ENCODE assay signal across 2 cellular contexts in genomic region chr20:62985089-62985778, GRCh38.
A peak's percentile ranks its signal among the peaks of the same experiment; 100 is the strongest.
TF ChIP-seq lines count a peak whose summit lies in the region.

No MANE protein-coding gene starts in this region.

TF ChIP-seq in A549, 52 proteins besides CTCF, POLR2A, EP300 and RAD21:
- peak; percentile 79 for TF ChIP-seq MAFK (IDR thresholded peaks at IDR 0.05; ENCODE audit: partially characterized antibody)
- TF ChIP-seq, protein P1, sequence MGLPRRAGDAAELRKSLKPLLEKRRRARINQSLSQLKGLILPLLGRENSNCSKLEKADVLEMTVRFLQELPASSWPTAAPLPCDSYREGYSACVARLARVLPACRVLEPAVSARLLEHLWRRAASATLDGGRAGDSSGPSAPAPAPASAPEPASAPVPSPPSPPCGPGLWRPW (IDR thresholded peaks at IDR 0.05): no peak

TF ChIP-seq in H1, 55 proteins besides CTCF, POLR2A, EP300 and RAD21:
- TF ChIP-seq JUN (IDR thresholded peaks at IDR 0.05; ENCODE audit: low read depth, low read length) (no peak), NRF1 (IDR thresholded peaks at IDR 0.05; ENCODE audit: low read depth, low read length) (no peak), HDAC6 (IDR thresholded peaks at IDR 0.05; ENCODE audit: low read depth, low read length) (no peak), CBX8 (IDR thresholded peaks at IDR 0.05; ENCODE audit: borderline replicate concordance, low read depth, low read length) (no peak), KDM5A (IDR thresholded peaks at IDR 0.05; ENCODE audit: low read length) (no peak), TAF7 (optimal IDR thresholded peaks at IDR 0.05; ENCODE audit: borderline replicate concordance, low read depth, low read length) (no peak), CHD2 (IDR thresholded peaks at IDR 0.05; ENCODE audit: low read length) (no peak), CHD1 (IDR thresholded peaks at IDR 0.05; ENCODE audit: low read depth, low read length) (no peak), SP2 (IDR thresholded peaks at IDR 0.05; ENCODE audit: low read length) (no peak), KDM1A (IDR thresholded peaks at IDR 0.05; ENCODE audit: borderline replicate concordance, low read length) (no peak), EGR1 (IDR thresholded peaks at IDR 0.05; ENCODE audit: borderline replicate concordance, low read depth, low read length) (no peak)
